In the genomic region with DNA sequence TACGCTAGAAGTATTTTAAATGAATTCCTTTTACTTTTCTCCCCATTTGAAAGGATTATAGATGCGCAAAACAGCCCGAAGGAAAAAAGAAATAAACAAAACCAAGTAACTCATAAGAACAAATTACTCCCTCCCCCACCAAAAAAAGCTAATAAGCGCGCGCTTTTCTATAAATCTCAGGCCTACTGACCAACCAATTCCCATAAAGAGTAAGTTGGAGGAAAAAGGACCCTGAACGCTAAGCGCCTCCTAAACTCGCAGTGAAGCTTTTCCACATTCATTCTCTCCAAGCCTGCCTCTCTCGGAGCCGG, we compare ENCODE assay signal across 8 cellular contexts. TPM values are rescaled to one million over a fixed set of nuclear protein-coding genes. Genes with fewer than 3 reads are reported as not detected.
A peak's percentile ranks its signal among the peaks of the same experiment; 100 is the strongest.
DNase-seq lines count a peak whose midpoint lies in the region; ATAC-seq and TF ChIP-seq lines count a peak whose summit lies in the region.

No MANE protein-coding gene starts in this region.

- intact Hi-C loops in HCT116 (cut with micrococcal nuclease): loop anchor here (10.0 kb wide), 1 partner anchor 435 kb away; no protein-coding TSS in a partner anchor

- RAD21 ChIA-PET in HCT116 (lab: Charles Lee; ENCODE audit: low non-redundant PET in 1 of 2, low total read pairs in 2 of 2, uncharacterized antibody in 2 of 2, unreplicated experiment in 2 of 2): interaction anchor here in 1 of 2 experiments (0.7 kb wide), 1 partner anchor 203 kb away, joined by 6 read pairs; no protein-coding TSS in a partner anchor

- peak overlapping the region; percentile 88 to 98 (median 94) for H3K4me3 Mint-ChIP-seq in brain

- CTCF ChIA-PET in HCT116 (lab: Charles Lee): no interaction called here

- H3K4me1 Mint-ChIP-seq in brain: peaks cover 58% of the 10 kb centered on the region

- H2BK5ac ChIP-seq in mesendoderm (ENCODE audit: low read length): no peak overlapping the region

- peaks cover 28 to 40% of the 10 kb centered on the region in 2 experiments for H3K4me1 ChIP-seq in HCT116 (ENCODE audit: control insufficient read depth in 1 of 2, insufficient read depth in 2 of 2, low read length in 2 of 2)
- no peaks in the 10 kb centered on the region for H3K4me1 ChIP-seq in mesendoderm (ENCODE audit: control insufficient read depth, low read depth, low read length)

- no peak overlapping the region for H2BK15ac ChIP-seq in mesendoderm (replicated peaks; ENCODE audit: low read depth)

- DNase-seq in A172 (ENCODE audit: low spot score) (peak; percentile 21), HCT116 (ENCODE audit: low read depth, low spot score) (no peak), mesendoderm (no peak), D341Med (ENCODE audit: low spot score) (no peak), Ammon's horn (ENCODE audit: low spot score) (no peak)

- BruUV-seq in HCT116 (replicated peaks; lab: Mats Ljungman, UMichigan): no TSS peak

- H2AFZ ChIP-seq in HCT116 (ENCODE audit: low read depth, low read length, poor library complexity, severe bottlenecking): no peak overlapping the region

- peak overlapping the region; percentile 86 to 98 (median 92) for H3K27ac Mint-ChIP-seq in brain

- no CpG with 5 or more reads among the region's 11 CpGs for WGBS in mesendoderm (ENCODE audit: extremely low coverage, insufficient coverage, low lambda C conversion rate)

- peak overlapping the region; percentile 87 to 96 for H3K4me3 ChIP-seq in HCT116 (replicated peaks in 1 of 2; ENCODE audit: low read depth in 1 of 2, low read length in 2 of 2)
- peak overlapping the region; percentile 89 for H3K4me3 ChIP-seq in mesendoderm (ENCODE audit: low read length)

- H2AK5ac ChIP-seq in mesendoderm (ENCODE audit: low read length): no peak overlapping the region

- TF ChIP-seq POLR2A in HCT116 (IDR thresholded peaks at IDR 0.05; ENCODE audit: borderline replicate concordance, extremely low read depth, insufficient read depth, insufficient read length): no peak

- H3K9ac ChIP-seq in HCT116 (ENCODE audit: low read length): peak overlapping the region; percentile 90
- peak overlapping the region; percentile 90 for H3K9ac ChIP-seq in mesendoderm (ENCODE audit: low read length)

- no peak for TF ChIP-seq CTCF in HCT116 (IDR thresholded peaks at IDR 0.05 in 2 of 3, conservative IDR thresholded peaks at IDR 0.05 in 1 of 3; ENCODE audit: borderline replicate concordance in 1 of 3, insufficient read depth in 1 of 3, low read depth in 2 of 3, low read length in 2 of 3)
- TF ChIP-seq CTCF in brain (conservative IDR thresholded peaks at IDR 0.05): no peak

- H3K79me1 ChIP-seq in mesendoderm (ENCODE audit: low read length): no peaks in the 10 kb centered on the region

- peaks cover 5% of the 10 kb centered on the region; the same call in 1 of the 2 replicates for H4K20me1 ChIP-seq in HCT116 (ENCODE audit: insufficient read depth)

- TF ChIP-seq RAD21 in HCT116 (IDR thresholded peaks at IDR 0.05; ENCODE audit: low read depth): no peak

- H3K4ac ChIP-seq in mesendoderm (ENCODE audit: low read depth, low read length): no peak overlapping the region

- H3K27me3 Mint-ChIP-seq in brain: peaks cover 30% of the 10 kb centered on the region

- ATAC-seq in HCT116 (no peak), HG03196 (IDR thresholded peaks at IDR 0.05; ENCODE audit: unreplicated experiment) (no peak), HG02852 (IDR thresholded peaks at IDR 0.05; ENCODE audit: unreplicated experiment) (no peak)

- H3K56ac ChIP-seq in mesendoderm (ENCODE audit: low read length): peak overlapping the region; percentile 93

- peak overlapping the region; percentile 89 for H3K4me2 ChIP-seq in HCT116 (ENCODE audit: low read length)
- H3K4me2 ChIP-seq in mesendoderm (ENCODE audit: low read length): peak overlapping the region; percentile 30

- no peaks in the 10 kb centered on the region for H3K9me3 ChIP-seq in HCT116 (ENCODE audit: control insufficient read depth in 1 of 2, insufficient read depth in 1 of 2, low read depth in 1 of 2, low read length in 2 of 2)

- no peaks in the 10 kb centered on the region for H3K27me3 ChIP-seq in HCT116 (ENCODE audit: insufficient read depth, low read length)
- no peaks in the 10 kb centered on the region for H3K27me3 ChIP-seq in mesendoderm (ENCODE audit: insufficient read depth, low read length, poor library complexity)

- no peak overlapping the region for H4K8ac ChIP-seq in mesendoderm (ENCODE audit: low read depth, low read length)

- no peak overlapping the region for H4K5ac ChIP-seq in mesendoderm (ENCODE audit: low read length)

- POLR2A ChIA-PET in HCT116 (lab: Charles Lee): no interaction called here

- peak overlapping the region; percentile 59 for H3K27ac ChIP-seq in HCT116 (ENCODE audit: low read depth, low read length)
- H3K27ac ChIP-seq in mesendoderm (ENCODE audit: low read depth, low read length): peak overlapping the region; percentile 53

- no peaks in the 10 kb centered on the region for H3K36me3 Mint-ChIP-seq in brain

- no peak overlapping the region for H3K23ac ChIP-seq in mesendoderm (ENCODE audit: low read length)

- H3K36me3 ChIP-seq in HCT116 (ENCODE audit: control insufficient read depth in 1 of 2, insufficient read depth in 2 of 2, low read length in 2 of 2) (no peaks in the 10 kb centered on the region), mesendoderm (ENCODE audit: control insufficient read depth, insufficient read depth, low read length) (no peaks in the 10 kb centered on the region)

- H3K79me2 ChIP-seq in HCT116 (ENCODE audit: insufficient read depth, low read length) (peaks cover 56% of the 10 kb centered on the region), mesendoderm (ENCODE audit: control insufficient read depth, insufficient read depth, low read length) (peaks cover 8% of the 10 kb centered on the region)

- peak overlapping the region; percentile 75 for H3K18ac ChIP-seq in mesendoderm (ENCODE audit: low read length)

- no peaks in the 10 kb centered on the region for H3K9me2 ChIP-seq in HCT116 (ENCODE audit: insufficient read depth)

- no peak overlapping the region for H2BK120ac ChIP-seq in mesendoderm (ENCODE audit: low read depth, low read length)

- H3K9me3 Mint-ChIP-seq in brain: peaks cover 0 to 4% (median 3%) of the 10 kb centered on the region in 5 experiments

TF ChIP-seq in HCT116, 20 proteins besides CTCF, POLR2A, EP300 and RAD21:
- TF ChIP-seq ZFX (IDR thresholded peaks at IDR 0.05): no peak

RNA-seq across cellular contexts. Expression of a gene that starts 0.6 kb away (rescaled TPM):
- total RNA-seq in A172 (2014; rRNA removed; shearing (Covaris generic)): 8.6 and 13.4 TPM in 2 replicates
- total RNA-seq in HCT116 (2021; ENCODE audit: unreplicated experiment): 19.1 TPM
- polyA plus RNA-seq in HCT116 (2012): 6.5 and 10.8 TPM in 2 replicates
- polyA plus RNA-seq in brain (ENCODE audit: insufficient read depth, low read depth, low replicate concordance): 32.6 TPM
- polyA plus RNA-seq in mesendoderm (2013, experiment 1 of 2): 27.2 TPM
- 28.7 TPM for polyA plus RNA-seq in mesendoderm (2013, experiment 2 of 2)
